8 cellular contexts compared by ENCODE assay signal in genomic region chr17:75632863-75633483, GRCh38. TPM values are rescaled to one million over a fixed set of nuclear protein-coding genes. Genes with fewer than 3 reads are reported as not detected.
DNase-seq lines count a peak whose midpoint lies in the region; ATAC-seq and TF ChIP-seq lines count a peak whose summit lies in the region.

TSS of gene SMIM5 (plus strand) at chr17:75633434. CDS start at chr17:75640202, 6,768 bp downstream.

- peaks cover 26% of the 10 kb centered on the region for H3K4me1 Mint-ChIP-seq in neural crest cell

- H3K27me3 Mint-ChIP-seq in neural crest cell (ENCODE audit: low read depth), result no peaks in the 10 kb centered on the region

- TF ChIP-seq CTCF in fibroblast of villous mesenchyme (IDR thresholded peaks at IDR 0.05; ENCODE audit: insufficient read depth, low read depth, low read length), result peak; percentile 84
- TF ChIP-seq CTCF in neural crest cell (conservative IDR thresholded peaks at IDR 0.05), result peak; percentile 96

- no peak within 1 kb of the TSS for H3K4me3 ChIP-seq in fibroblast of villous mesenchyme (ENCODE audit: low read depth, low read length)

- no peaks in the 10 kb centered on the region for H3K9me3 Mint-ChIP-seq in neural crest cell

- DNase-seq in ELF-1 (ENCODE audit: low read depth, low spot score), result peak; percentile 95
- DNase-seq in HUDEP-2 (lab: John Stamatoyannopoulos, UW; ENCODE audit: unreplicated experiment in 76 of 76), result peak in 74 of 76 experiments; percentile 11 to 90 (median 75)
- DNase-seq in SIG-M5 treated with dmso at 0.1 percent for 504 hours (lab: John Stamatoyannopoulos, UW; ENCODE audit: unreplicated experiment), result peak; percentile 89
- DNase-seq in activated gamma-delta T cell treated with Interleukin-2 at 50 U/mL for 16 hours, result peak; percentile 84
- DNase-seq in fibroblast of villous mesenchyme (ENCODE audit: low read depth), result peak; percentile 89
- DNase-seq in neural crest cell (ENCODE audit: low read depth, low spot score), result peak; percentile 94
- DNase-seq in stimulated activated naive CD4-positive, alpha-beta T cell (lab: John Stamatoyannopoulos, UW), result peak; percentile 47 to 86 (median 74)

- no peaks in the 10 kb centered on the region for H3K36me3 Mint-ChIP-seq in neural crest cell (ENCODE audit: low read depth)

- ATAC-seq in HG02852 (IDR thresholded peaks at IDR 0.05; ENCODE audit: unreplicated experiment), result no peak

- peak within 1 kb of the TSS; percentile 71 for H3K27ac Mint-ChIP-seq in neural crest cell (ENCODE audit: unreplicated experiment)

- peak within 1 kb of the TSS; percentile 49 for H3K4me3 Mint-ChIP-seq in neural crest cell

RNA-seq across cellular contexts. Expression of gene SMIM5, which starts in this region (rescaled TPM):
- total RNA-seq in fibroblast of villous mesenchyme (under 0.01 TPM in 1 of 2 replicates, not detected in the other), neural crest cell (0.32 TPM in 1 of 2 replicates, not detected in the other)

Comparison
In these comparisons a context has a peak if more than half of its experiments do, and no peak if none do; other contexts are left out.
1. Peak in DNase-seq in fibroblast of villous mesenchyme; RNA of the gene not detected or under 1 TPM.
2. Peak in DNase-seq in neural crest cell; RNA of the gene not detected or under 1 TPM.